11 cellular contexts compared by ENCODE assay signal in genomic region chr4:73599182-73599581, GRCh38. TPM values are rescaled to one million over a fixed set of nuclear protein-coding genes. Genes with fewer than 3 reads are reported as not detected.
DNase-seq lines count a peak whose midpoint lies in the region; ATAC-seq and TF ChIP-seq lines count a peak whose summit lies in the region.
"Had no signal": no experiment of that assay in that cellular context is flagged by ENCODE, and none has a peak within 500 bp of the region (broad histone marks: within the 10 kb centered on the region; RNA-seq: fewer than 3 reads in every experiment).

No MANE protein-coding gene starts in this region.

- peak overlapping the region in 1 of 3 experiments; percentile 4 for H3K4me3 ChIP-seq in mammary epithelial cell (replicated peaks in 1 of 3; ENCODE audit: insufficient read depth in 1 of 3, low read depth in 2 of 3, low read length in 3 of 3)
- H3K4me3 ChIP-seq: heart left ventricle had no signal

- H2AFZ ChIP-seq in mammary epithelial cell (ENCODE audit: low read depth, low read length): peak overlapping the region; percentile 41

- dilution Hi-C loops in mammary epithelial cell (cut with HindIII; ENCODE audit: low sequenced_read_pairs): loop anchor here (25.0 kb wide), 1 partner anchor 538 kb away; no protein-coding TSS in a partner anchor

- no TSS peak for BruUV-seq in mammary epithelial cell (replicated peaks; lab: Mats Ljungman, UMichigan)

- peak overlapping the region; percentile 60 for H3K4me2 ChIP-seq in mammary epithelial cell (ENCODE audit: insufficient read depth, low read depth, low read length)

- H3K27ac ChIP-seq in mammary epithelial cell (ENCODE audit: insufficient read depth, low read depth, low read length): peak overlapping the region; percentile 63
- H3K27ac ChIP-seq: heart left ventricle had no signal

- TF ChIP-seq CTCF in mammary epithelial cell (conservative IDR thresholded peaks at IDR 0.05 in 1 of 2, IDR thresholded peaks at IDR 0.05 in 1 of 2; ENCODE audit: extremely low read depth in 1 of 2, insufficient read depth in 1 of 2, low read depth in 1 of 2, low read length in 2 of 2) (no peak), GM13976 (IDR thresholded peaks at IDR 0.05; ENCODE audit: borderline replicate concordance, control extremely low read depth, extremely low read depth, insufficient read depth, missing control alignments) (no peak)

- no peaks in the 10 kb centered on the region for H4K20me1 ChIP-seq in mammary epithelial cell (ENCODE audit: insufficient read depth, low read length)

- peaks cover 3% of the 10 kb centered on the region for H3K9me3 ChIP-seq in mammary epithelial cell (replicated peaks; ENCODE audit: insufficient read depth, low read length)

- no peak for ATAC-seq in left ventricle myocardium superior

- H3K36me3 ChIP-seq in mammary epithelial cell (ENCODE audit: insufficient read depth, low read length): peaks cover 3% of the 10 kb centered on the region
- H3K36me3 ChIP-seq: heart left ventricle had no signal

- no peaks in the 10 kb centered on the region for H3K27me3 ChIP-seq in mammary epithelial cell (ENCODE audit: insufficient read depth, low read length)
- H3K27me3 ChIP-seq: heart left ventricle had no signal

- peaks cover 3% of the 10 kb centered on the region for H3K79me2 ChIP-seq in mammary epithelial cell (ENCODE audit: insufficient read depth, low read length)

- 0% methylated on average over 3 of the region's 4 CpGs for WGBS in mammary epithelial cell (ENCODE audit: low coverage, missing lambda C conversion rate)

- peaks cover 22% of the 10 kb centered on the region for H3K4me1 ChIP-seq in mammary epithelial cell (ENCODE audit: insufficient read depth, low read length)
- H3K4me1 ChIP-seq: heart left ventricle had no signal

- DNase-seq in ELR (ENCODE audit: low read depth) (peak; percentile 57), NAMALWA (ENCODE audit: low spot score) (peak; percentile 54), mammary epithelial cell (peak; percentile 96), myocyte (ENCODE audit: low read depth) (peak; percentile 79), GM13976 (ENCODE audit: low spot score) (no peak), Ammon's horn (ENCODE audit: low spot score) (no peak), NCI-H2029 treated with DMSO at 0.1 percent for 48 hours (lab: John Stamatoyannopoulos, UW) (no peak), left ventricle myocardium superior (no peak)
- DNase-seq: NCI-H1092; stimulated activated CD4-positive, alpha-beta T cell treated with anti-CD3 and anti-CD28 coated beads, Interleukin-2, amount 100 ng/mL, for 48 hours had no signal

- intact Hi-C loops in mammary epithelial cell (cut with micrococcal nuclease): loop anchor here (2.0 to 10.0 kb wide), 2 partner anchors 16 to 536 kb away; no protein-coding TSS in a partner anchor
- intact Hi-C loops in left ventricle myocardium superior (cut with micrococcal nuclease): no loop called here

- in situ Hi-C loops in mammary epithelial cell (cut with MboI; ENCODE audit: low sequenced_read_pairs in 2 of 2) (loop anchor here (5.0 to 10.0 kb wide), 2 partner anchors 56 to 58 kb away; no protein-coding TSS in a partner anchor), GM13976 (cut with MboI; ENCODE audit: low sequenced_read_pairs, unreplicated experiment) (no loop called here)

- CTCF ChIA-PET in mammary epithelial cell (lab: Charles Lee; ENCODE audit: low non-redundant PET): no interaction called here

- no peak overlapping the region for H3K9ac ChIP-seq in mammary epithelial cell (ENCODE audit: insufficient read depth, low read length)

RNA-seq across cellular contexts. Expression of gene RASSF6, which starts 21.1 kb away (rescaled TPM):
- total RNA-seq in mammary epithelial cell (10 to 100 TPM; 35.3 to 84.2 TPM), myocyte (not detected in 2 replicates), left ventricle myocardium superior (not detected)
- 6.2 TPM for polyA plus RNA-seq in mammary epithelial cell
- 6.8 TPM for polyA minus RNA-seq in mammary epithelial cell
- polyA plus RNA-seq in myocyte (2012): not detected
- polyA plus RNA-seq: heart left ventricle had no signal

Comparison
In these comparisons a context has a peak if more than half of its experiments do, and no peak if none do; other contexts are left out.
1. DNase-seq: peak in ELR (single experiment), NAMALWA (single experiment), mammary epithelial cell (single experiment) and myocyte (single experiment); none in GM13976 (single experiment), Ammon's horn (single experiment), NCI-H2029 treated with DMSO at 0.1 percent for 48 hours (single experiment) and left ventricle myocardium superior (single experiment).
2. RNA of gene RASSF6, which starts 21.1 kb away (total RNA-seq): 35.3 to 84.2 TPM in mammary epithelial cell; not detected in left ventricle myocardium superior (single experiment) and not detected in myocyte; every median in the first group is over 10 times any median in the second.